In the genomic region with DNA sequence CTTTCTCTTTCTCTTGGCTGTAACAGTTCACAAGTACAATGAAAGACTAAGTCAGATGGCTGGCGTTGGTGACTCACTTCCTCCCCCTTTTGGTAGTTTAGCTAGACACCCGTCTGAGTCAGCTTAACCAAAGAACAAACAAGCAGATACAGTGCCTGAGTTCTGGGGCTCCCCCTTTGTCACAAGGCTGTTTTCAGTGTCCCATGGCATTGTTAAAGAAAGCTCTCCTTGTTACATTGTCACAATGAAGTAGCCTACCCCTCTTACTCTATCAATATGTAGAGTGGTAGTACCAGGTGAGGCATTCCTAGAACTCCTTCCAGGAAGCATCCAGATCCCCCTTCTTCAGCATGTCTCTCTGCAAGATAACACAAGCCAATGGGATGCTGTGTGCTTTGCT, we compare ENCODE assay signal across 8 cellular contexts. TPM values are rescaled to one million over a fixed set of nuclear protein-coding genes. Genes with fewer than 3 reads are reported as not detected.
DNase-seq lines count a peak whose midpoint lies in the region; ATAC-seq and TF ChIP-seq lines count a peak whose summit lies in the region.

No MANE protein-coding gene starts in this region.

- H3K27ac ChIP-seq in liver (ENCODE audit: low read depth in 1 of 2, low read length in 2 of 2) = no peak overlapping the region

- no peaks in the 10 kb centered on the region for H3K36me3 ChIP-seq in liver (ENCODE audit: control insufficient read depth in 4 of 4, insufficient read depth in 3 of 4, low read depth in 1 of 4, low read length in 3 of 4)

- H3K4me1 ChIP-seq in liver (ENCODE audit: control insufficient read depth in 4 of 4, insufficient read depth in 4 of 4, low read length in 3 of 4) = no peaks in the 10 kb centered on the region

- DNase-seq in AG09319 (ENCODE audit: extremely low read depth, low read depth) = peak; percentile 64
- DNase-seq in NCI-H345 (lab: John Stamatoyannopoulos, UW) = peak; percentile 39
- peak; percentile 2 to 46 (median 7) for DNase-seq in activated CD4-positive, CD25-positive, alpha-beta regulatory T cell (lab: John Stamatoyannopoulos, UW)
- peak; percentile 52 for DNase-seq in central memory CD4-positive, alpha-beta T cell
- peak; percentile 41 for DNase-seq in stimulated activated CD8-positive, alpha-beta memory T cell treated with anti-CD3 and anti-CD28 coated beads, Interleukin-12 subunit alpha, Interleukin-12 subunit beta, amount 100 ng/mL, for 4 hours (ENCODE audit: low read depth)

- no peaks in the 10 kb centered on the region for H3K9me3 ChIP-seq in liver (ENCODE audit: control insufficient read depth in 4 of 4, low read length in 3 of 4)

- under 1% methylated on average over 2 of the region's 2 CpGs for WGBS in liver

- no peaks in the 10 kb centered on the region for H3K27me3 ChIP-seq in liver (ENCODE audit: control insufficient read depth in 4 of 4, insufficient read depth in 4 of 4, low read length in 3 of 4)

- H3K4me3 ChIP-seq in liver (ENCODE audit: low read depth in 1 of 3, low read length in 3 of 3) = no peak overlapping the region

- TF ChIP-seq CTCF in AG09319 (IDR thresholded peaks at IDR 0.05; ENCODE audit: low read depth, low read length) (peak; percentile 70), liver (IDR thresholded peaks at IDR 0.05; ENCODE audit: low read depth, low read length, missing input control) (peak; percentile 43)

- no peak overlapping the region for H3K9ac ChIP-seq in liver (ENCODE audit: low read depth in 1 of 2, low read length in 2 of 2)

- TF ChIP-seq RAD21 in liver (IDR thresholded peaks at IDR 0.05) = peak; percentile 79 to 84

- peak; percentile 100 for ATAC-seq in GM18861 (IDR thresholded peaks at IDR 0.05; ENCODE audit: unreplicated experiment)
- peak; percentile 100 for ATAC-seq in HG03060 (IDR thresholded peaks at IDR 0.05; ENCODE audit: low read depth, unreplicated experiment)

TF ChIP-seq in liver, 16 proteins besides CTCF, POLR2A, EP300 and RAD21:
- peak in 1 of 2 donors; percentile 36 for TF ChIP-seq HNF4A (conservative IDR thresholded peaks at IDR 0.05)
- TF ChIP-seq ATF3 (IDR thresholded peaks at IDR 0.05) = peak; percentile 55
- peak; percentile 4 for TF ChIP-seq FOXA2 (IDR thresholded peaks at IDR 0.05)
- no peak for TF ChIP-seq YY1 (IDR thresholded peaks at IDR 0.05)
- TF ChIP-seq, protein P1, sequence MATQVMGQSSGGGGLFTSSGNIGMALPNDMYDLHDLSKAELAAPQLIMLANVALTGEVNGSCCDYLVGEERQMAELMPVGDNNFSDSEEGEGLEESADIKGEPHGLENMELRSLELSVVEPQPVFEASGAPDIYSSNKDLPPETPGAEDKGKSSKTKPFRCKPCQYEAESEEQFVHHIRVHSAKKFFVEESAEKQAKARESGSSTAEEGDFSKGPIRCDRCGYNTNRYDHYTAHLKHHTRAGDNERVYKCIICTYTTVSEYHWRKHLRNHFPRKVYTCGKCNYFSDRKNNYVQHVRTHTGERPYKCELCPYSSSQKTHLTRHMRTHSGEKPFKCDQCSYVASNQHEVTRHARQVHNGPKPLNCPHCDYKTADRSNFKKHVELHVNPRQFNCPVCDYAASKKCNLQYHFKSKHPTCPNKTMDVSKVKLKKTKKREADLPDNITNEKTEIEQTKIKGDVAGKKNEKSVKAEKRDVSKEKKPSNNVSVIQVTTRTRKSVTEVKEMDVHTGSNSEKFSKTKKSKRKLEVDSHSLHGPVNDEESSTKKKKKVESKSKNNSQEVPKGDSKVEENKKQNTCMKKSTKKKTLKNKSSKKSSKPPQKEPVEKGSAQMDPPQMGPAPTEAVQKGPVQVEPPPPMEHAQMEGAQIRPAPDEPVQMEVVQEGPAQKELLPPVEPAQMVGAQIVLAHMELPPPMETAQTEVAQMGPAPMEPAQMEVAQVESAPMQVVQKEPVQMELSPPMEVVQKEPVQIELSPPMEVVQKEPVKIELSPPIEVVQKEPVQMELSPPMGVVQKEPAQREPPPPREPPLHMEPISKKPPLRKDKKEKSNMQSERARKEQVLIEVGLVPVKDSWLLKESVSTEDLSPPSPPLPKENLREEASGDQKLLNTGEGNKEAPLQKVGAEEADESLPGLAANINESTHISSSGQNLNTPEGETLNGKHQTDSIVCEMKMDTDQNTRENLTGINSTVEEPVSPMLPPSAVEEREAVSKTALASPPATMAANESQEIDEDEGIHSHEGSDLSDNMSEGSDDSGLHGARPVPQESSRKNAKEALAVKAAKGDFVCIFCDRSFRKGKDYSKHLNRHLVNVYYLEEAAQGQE (IDR thresholded peaks at IDR 0.05) = no peak
- peak; percentile 90 to 91 for TF ChIP-seq JUND (IDR thresholded peaks at IDR 0.05)

RNA-seq across cellular contexts. Expression of gene KIAA0408, which starts 38.6 kb away (rescaled TPM):
- under 1 TPM in 1 of 2 donors, not detected in 1; 0.28 TPM for total RNA-seq in liver
- polyA plus RNA-seq in liver = under 1 TPM in 1 of 2 donors, not detected in 1; 0.07 TPM

Comparison
In these comparisons a context has a peak if more than half of its experiments do, and no peak if none do; other contexts are left out.
1. DNase-seq: peak in every context shown above with its lines; median percentile 64 in AG09319; 52 in central memory CD4-positive, alpha-beta T cell; 41 in stimulated activated CD8-positive, alpha-beta memory T cell treated with anti-CD3 and anti-CD28 coated beads, Interleukin-12 subunit alpha, Interleukin-12 subunit beta, amount 100 ng/mL, for 4 hours; 39 in NCI-H345; 7 in activated CD4-positive, CD25-positive, alpha-beta regulatory T cell.